Comparison of ENCODE assay signal across 18 cellular contexts in genomic region chr16:55641430-55642056, GRCh38. TPM values are rescaled to one million over a fixed set of nuclear protein-coding genes. Genes with fewer than 3 reads are reported as not detected.
DNase-seq lines count a peak whose midpoint lies in the region; TF ChIP-seq lines count a peak whose summit lies in the region.
"Had no signal": no experiment of that assay in that cellular context is flagged by ENCODE, and none has a peak within 500 bp of the region (broad histone marks: within the 10 kb centered on the region; RNA-seq: fewer than 3 reads in every experiment).

No MANE protein-coding gene starts in this region.

- DNase-seq in EH (ENCODE audit: low read depth) (peak; percentile 26), M059J (ENCODE audit: low read depth) (peak; percentile 29), fibroblast of gingiva (ENCODE audit: low read depth) (peak; percentile 61), non-pigmented ciliary epithelial cell (ENCODE audit: low read depth) (peak; percentile 3), Ammon's horn (ENCODE audit: low spot score) (no peak), NCI-H345 (lab: John Stamatoyannopoulos, UW) (no peak), tibial artery (no peak), cerebellum (ENCODE audit: low spot score) (no peak)
- DNase-seq: CD4-positive, alpha-beta T cell; DMS53; KG1; MM.1S; NCI-H1092 treated with DMSO at 0.1 percent for 48 hours; NCI-H2081 treated with DMSO at 0.1 percent for 48 hours; NCI-H524 had no signal

- H3K4me1 ChIP-seq in tibial artery = no peaks in the 10 kb centered on the region

- peaks cover 0 to 4% of the 10 kb centered on the region in 2 donors for H3K27me3 ChIP-seq in tibial artery
- H3K27me3 ChIP-seq: BE2C had no signal

- no peak overlapping the region for H3K27ac ChIP-seq in tibial artery

- H3K4me3 ChIP-seq in tibial artery = no peak overlapping the region

- no peaks in the 10 kb centered on the region for H3K9me3 ChIP-seq in tibial artery
- H3K9me3 ChIP-seq: BE2C had no signal

- intact Hi-C loops in tibial artery (cut with DNase I; ENCODE audit: low total_unique reads) = no loop called here

- H3K36me3 ChIP-seq in tibial artery = no peaks in the 10 kb centered on the region
- H3K36me3 ChIP-seq: BE2C had no signal

- no peak for TF ChIP-seq CTCF in tibial artery (IDR thresholded peaks at IDR 0.05)

RNA-seq across cellular contexts. Expression of gene SLC6A2, which starts 14.2 kb away (rescaled TPM):
- total RNA-seq in M059J (2014; rRNA removed; shearing (Covaris generic)) = not detected in 2 replicates
- total RNA-seq in cerebellum = 2.4 TPM
- total RNA-seq: A673; CD4-positive, alpha-beta T cell; SK-MEL-5 had no signal

Comparison
In these comparisons a context has a peak if more than half of its experiments do, and no peak if none do; other contexts are left out.
1. DNase-seq: peak in EH (single experiment), M059J (single experiment), fibroblast of gingiva (single experiment) and non-pigmented ciliary epithelial cell (single experiment); none in Ammon's horn (single experiment), NCI-H345 (single experiment), tibial artery (0 of 2) and cerebellum (single experiment).